8 cellular contexts compared by ENCODE assay signal in the genomic region with DNA sequence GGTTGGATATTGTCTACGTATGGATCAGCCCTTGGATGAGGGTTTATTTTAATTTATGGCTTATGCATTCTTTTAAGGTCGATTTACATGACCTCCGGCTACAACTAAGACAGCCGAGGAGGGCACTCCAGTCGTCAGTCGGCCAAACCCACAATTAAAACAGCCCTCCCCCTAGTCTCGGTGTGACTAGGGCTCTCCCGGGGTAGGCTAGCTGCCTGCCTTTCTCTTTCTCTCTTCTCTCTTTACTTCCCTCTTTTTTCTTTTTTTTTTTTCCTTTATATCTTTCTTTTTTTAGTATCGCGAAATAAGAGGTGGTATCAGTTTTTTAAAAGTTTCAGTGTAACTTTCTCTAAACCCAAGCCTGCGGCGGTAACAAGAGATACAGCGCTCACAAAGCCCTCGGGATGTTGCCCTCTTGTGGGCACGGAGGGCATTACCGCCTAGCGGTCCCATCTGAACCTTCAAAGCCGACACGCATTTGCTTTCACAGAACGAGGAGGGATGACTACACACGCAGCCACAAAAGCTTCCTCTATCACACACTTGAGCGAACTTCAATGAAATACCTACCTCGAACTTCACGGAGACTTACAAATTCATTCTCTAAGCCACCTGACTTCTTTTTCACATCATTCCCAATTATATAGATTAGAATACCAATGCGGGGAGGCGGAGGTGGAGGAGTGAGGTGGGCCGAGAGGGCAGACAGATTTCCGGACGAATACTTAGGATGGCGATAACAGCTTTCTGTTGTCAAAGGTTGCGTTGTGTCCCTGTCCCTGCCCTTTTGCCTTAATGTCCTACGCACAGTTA.
A peak's percentile ranks its signal among the peaks of the same experiment; 100 is the strongest.
DNase-seq lines count a peak whose midpoint lies in the region; ATAC-seq, FAIRE-seq and TF ChIP-seq lines count a peak whose summit lies in the region.

No MANE protein-coding gene starts in this region.

- no peaks in the 10 kb centered on the region for H3K36me3 ChIP-seq in bronchial epithelial cell (ENCODE audit: control insufficient read depth, insufficient read depth, low read length)
- H3K36me3 ChIP-seq in smooth muscle cell (ENCODE audit: low read depth), result no peaks in the 10 kb centered on the region

- peaks cover 23 to 34% of the 10 kb centered on the region in 2 donors for H3K4me1 Mint-ChIP-seq in immature natural killer cell

- H3K4me2 ChIP-seq in smooth muscle cell, result peak overlapping the region; percentile 97

- H3K27me3 ChIP-seq in bronchial epithelial cell (ENCODE audit: control insufficient read depth, insufficient read depth, low read length) (peaks cover 2% of the 10 kb centered on the region), smooth muscle cell (ENCODE audit: low read depth) (peaks cover 1% of the 10 kb centered on the region)

- H3K79me2 ChIP-seq in smooth muscle cell (ENCODE audit: low read depth), result peaks cover 64% of the 10 kb centered on the region

- H2AFZ ChIP-seq in smooth muscle cell (ENCODE audit: low read depth), result peak overlapping the region; percentile 98

- peaks cover 19% of the 10 kb centered on the region for H3K4me1 ChIP-seq in smooth muscle cell (ENCODE audit: low read depth)

- peaks cover 22 to 35% (median 24%) of the 10 kb centered on the region in 3 donors for H3K27me3 Mint-ChIP-seq in immature natural killer cell (ENCODE audit: low read depth in 3 of 3)

- no peak overlapping the region for H3K27ac Mint-ChIP-seq in immature natural killer cell

- peak overlapping the region; percentile 81 to 91 (median 85) for H3K4me3 Mint-ChIP-seq in immature natural killer cell

- H3K9me3 ChIP-seq in smooth muscle cell (replicated peaks; ENCODE audit: low read depth), result no peaks in the 10 kb centered on the region

- peaks cover 5% of the 10 kb centered on the region in 3 donors for H3K36me3 Mint-ChIP-seq in immature natural killer cell

- peaks cover 7% of the 10 kb centered on the region for H3F3A ChIP-seq in smooth muscle cell (ENCODE audit: low read depth)

- peaks cover 0 to 19% (median 3%) of the 10 kb centered on the region in 6 donors for H3K9me3 Mint-ChIP-seq in immature natural killer cell

- H4K20me1 ChIP-seq in smooth muscle cell (ENCODE audit: low read depth), result no peaks in the 10 kb centered on the region

- TF ChIP-seq POLR2A in GM18505 (IDR thresholded peaks at IDR 0.05; ENCODE audit: borderline replicate concordance, extremely low read depth, insufficient read depth, insufficient read length), result no peak

- TF ChIP-seq CTCF in VCaP (conservative IDR thresholded peaks at IDR 0.05) (peak; percentile 97), bronchial epithelial cell (IDR thresholded peaks at IDR 0.05; ENCODE audit: insufficient read depth, low read length, severe bottlenecking) (peak; percentile 90), smooth muscle cell (IDR thresholded peaks at IDR 0.05; ENCODE audit: borderline replicate concordance, insufficient read depth, poor library complexity, severe bottlenecking) (peak; percentile 96)

- FAIRE-seq in bronchial epithelial cell (lab: Jason Lieb, UNC), result peak; percentile 70

- H3K9ac ChIP-seq in smooth muscle cell (ENCODE audit: low read depth), result peak overlapping the region; percentile 68

- H3K4me3 ChIP-seq in bronchial epithelial cell (ENCODE audit: low read depth, low read length) (peak overlapping the region; percentile 76), smooth muscle cell (peak overlapping the region; percentile 80)

- ATAC-seq in GM18505 (IDR thresholded peaks at IDR 0.05; ENCODE audit: unreplicated experiment), result peak; percentile 93
- peak; percentile 81 for ATAC-seq in HG03025 (IDR thresholded peaks at IDR 0.05; ENCODE audit: low FRiP score, unreplicated experiment)

- DNase-seq in A172 (ENCODE audit: low spot score) (peak; percentile 74), NCI-H2029 (lab: John Stamatoyannopoulos, UW) (peak; percentile 71), bronchial epithelial cell (ENCODE audit: low read depth) (peak; percentile 89), immature natural killer cell (peak; percentile 54 to 64 (median 56)), smooth muscle cell (lab: John Stamatoyannopoulos, UW; ENCODE audit: unreplicated experiment) (peak; percentile 73)

- under 1% methylated on average over 32 of the region's 32 CpGs for WGBS in smooth muscle cell (ENCODE audit: low lambda C conversion rate)

- H3K27ac ChIP-seq in VCaP (no peak overlapping the region; the same call in 1 of the 2 replicates), smooth muscle cell (ENCODE audit: low read depth) (peak overlapping the region; percentile 71)
